Comparison of ENCODE assay signal across 15 cellular contexts in the genomic region with DNA sequence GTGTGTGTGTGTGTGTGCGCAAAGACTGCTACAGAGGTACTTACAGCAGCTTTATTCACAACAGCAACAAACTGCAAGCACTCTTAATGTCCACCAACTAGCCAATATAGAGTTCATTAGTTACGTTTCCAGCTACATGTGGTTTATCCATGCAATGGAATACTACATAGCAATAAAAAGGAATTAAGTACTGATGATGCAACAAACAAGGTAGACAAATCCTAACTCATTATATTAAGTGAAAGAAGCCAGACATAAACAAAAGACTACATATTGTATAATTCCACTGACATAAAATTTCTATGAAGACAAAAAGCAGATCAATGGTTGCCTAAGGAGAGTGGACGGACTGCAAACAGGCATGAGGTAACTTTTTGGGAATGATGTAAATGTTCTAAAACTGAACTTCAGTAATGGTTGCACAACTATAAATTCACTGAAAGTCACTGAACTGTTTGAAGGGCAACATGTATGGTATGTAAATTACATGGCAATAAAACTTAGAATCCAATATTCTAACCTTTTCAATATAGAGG. TPM values are rescaled to one million over a fixed set of nuclear protein-coding genes. Genes with fewer than 3 reads are reported as not detected.
DNase-seq lines count a peak whose midpoint lies in the region; ATAC-seq, FAIRE-seq and TF ChIP-seq lines count a peak whose summit lies in the region.
"Had no signal": no experiment of that assay in that cellular context is flagged by ENCODE, and none has a peak within 500 bp of the region (broad histone marks: within the 10 kb centered on the region; RNA-seq: fewer than 3 reads in every experiment).

No MANE protein-coding gene starts in this region.

- TF ChIP-seq POLR2A in GM12892 (IDR thresholded peaks at IDR 0.05; ENCODE audit: low read depth, low read length) = no peak

- no peak overlapping the region for H3K9ac ChIP-seq in smooth muscle cell (ENCODE audit: low read depth)
- H3K9ac ChIP-seq: BLaER1 treated with 17β-estradiol and CSF1 and Interleukin-3, amounts not matched to agents 10 nM and 100 nM; GM23248 had no signal

- no peaks in the 10 kb centered on the region for H3F3A ChIP-seq in smooth muscle cell (ENCODE audit: low read depth)

- TF ChIP-seq CTCF in neutrophil (IDR thresholded peaks at IDR 0.05) = no peak
- no peak for TF ChIP-seq CTCF in smooth muscle cell (IDR thresholded peaks at IDR 0.05; ENCODE audit: borderline replicate concordance, insufficient read depth, poor library complexity, severe bottlenecking)

- no peak overlapping the region for H3K4me3 ChIP-seq in neutrophil (ENCODE audit: low read depth in 1 of 2, low read length in 1 of 2)
- H3K4me3 ChIP-seq in smooth muscle cell = no peak overlapping the region
- H3K4me3 ChIP-seq: BLaER1 treated with 17β-estradiol and CSF1 and Interleukin-3, amounts not matched to agents 10 nM and 100 nM; GM23248 had no signal

- H3K4me1 ChIP-seq in neutrophil (ENCODE audit: control insufficient read depth in 1 of 2, insufficient read depth in 1 of 2, low read depth in 1 of 2, low read length in 1 of 2) (peaks cover 61 to 63% of the 10 kb centered on the region in 2 experiments), smooth muscle cell (ENCODE audit: low read depth) (peaks cover 34% of the 10 kb centered on the region)

- FAIRE-seq in GM12892 (lab: Jason Lieb, UNC) (peak; percentile 76), HTR-8/SVneo (lab: Jason Lieb, UNC) (peak; percentile 23)

- H3K27ac ChIP-seq in neutrophil = peak overlapping the region; percentile 6
- H3K27ac ChIP-seq in smooth muscle cell (ENCODE audit: low read depth) = no peak overlapping the region
- H3K27ac ChIP-seq: BLaER1 treated with 17β-estradiol and CSF1 and Interleukin-3, amounts not matched to agents 10 nM and 100 nM; GM23248 had no signal

- peaks cover 100% of the 10 kb centered on the region for H4K20me1 ChIP-seq in smooth muscle cell (ENCODE audit: low read depth)

- 65% methylated on average over 3 of the region's 3 CpGs for WGBS in smooth muscle cell (ENCODE audit: low lambda C conversion rate)

- H2AFZ ChIP-seq in smooth muscle cell (ENCODE audit: low read depth) = no peak overlapping the region
- H2AFZ ChIP-seq: GM23248 had no signal

- no peaks in the 10 kb centered on the region for H3K9me3 ChIP-seq in neutrophil
- no peaks in the 10 kb centered on the region for H3K9me3 ChIP-seq in smooth muscle cell (replicated peaks; ENCODE audit: low read depth)

- no peak for ATAC-seq in HG02885 (IDR thresholded peaks at IDR 0.05; ENCODE audit: poor library complexity, unreplicated experiment)

- no peak for DNase-seq in GM12892 (ENCODE audit: insufficient read length)
- DNase-seq in HTR-8/SVneo (ENCODE audit: insufficient read length, low spot score) = no peak
- peak; percentile 32 for DNase-seq in amniotic epithelial cell (ENCODE audit: low read depth)
- no peak for DNase-seq in smooth muscle cell (lab: John Stamatoyannopoulos, UW; ENCODE audit: unreplicated experiment)
- no peak for DNase-seq in T1000 (lab: John Stamatoyannopoulos, UW)
- DNase-seq: ACHN; Calu3; CD4-positive, alpha-beta T cell; DMS 273 treated with DMSO at 0.1 percent for 48 hours; GM23248; H7; KG1 had no signal

- H3K27me3 ChIP-seq in neutrophil = no peaks in the 10 kb centered on the region
- H3K27me3 ChIP-seq in smooth muscle cell (ENCODE audit: low read depth) = no peaks in the 10 kb centered on the region
- H3K27me3 ChIP-seq: BLaER1 treated with 17β-estradiol and CSF1 and Interleukin-3, amounts not matched to agents 10 nM and 100 nM had no signal

- no peak overlapping the region for H3K4me2 ChIP-seq in smooth muscle cell
- H3K4me2 ChIP-seq: BLaER1 treated with 17β-estradiol and CSF1 and Interleukin-3, amounts not matched to agents 10 nM and 100 nM had no signal

- H3K36me3 ChIP-seq in neutrophil (no peaks in the 10 kb centered on the region), smooth muscle cell (ENCODE audit: low read depth) (no peaks in the 10 kb centered on the region)

- H3K79me2 ChIP-seq in smooth muscle cell (ENCODE audit: low read depth) = peaks cover 100% of the 10 kb centered on the region

RNA-seq across cellular contexts. Expression of a gene that starts 31.9 kb away (rescaled TPM):
- 10.9 TPM for polyA plus RNA-seq in GM12892 (2012; ENCODE audit: missing spikeins)
- total RNA-seq in smooth muscle cell = 26.2 and 29.1 TPM in 2 replicates
- 3.1 and 4.6 TPM in 2 replicates for polyA plus RNA-seq in smooth muscle cell
